Comparison of ENCODE assay signal across 10 cellular contexts in the genomic region with DNA sequence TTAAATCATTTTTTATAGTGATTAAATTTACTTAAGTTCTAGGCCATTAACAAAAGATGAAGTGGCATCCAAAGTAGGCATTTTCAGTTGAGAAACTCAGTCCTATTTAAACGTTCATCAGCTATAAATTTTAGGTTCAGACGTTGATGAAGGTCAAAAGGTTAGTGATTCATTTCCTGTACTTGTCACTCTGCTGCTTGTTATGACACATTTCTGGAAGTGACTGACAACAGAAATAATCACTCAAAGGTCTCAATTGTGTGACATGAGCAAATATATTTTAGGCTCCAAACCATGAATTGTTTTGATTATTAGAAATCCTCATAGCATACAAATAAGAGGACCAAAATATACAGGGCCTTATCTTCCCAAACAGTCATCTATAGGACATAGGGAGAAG. TPM values are rescaled to one million over a fixed set of nuclear protein-coding genes. Genes with fewer than 3 reads are reported as not detected.
A peak's percentile ranks its signal among the peaks of the same experiment; 100 is the strongest.
DNase-seq lines count a peak whose midpoint lies in the region; ATAC-seq, FAIRE-seq and TF ChIP-seq lines count a peak whose summit lies in the region.
"Had no signal": no experiment of that assay in that cellular context is flagged by ENCODE, and none has a peak within 500 bp of the region (broad histone marks: within the 10 kb centered on the region; RNA-seq: fewer than 3 reads in every experiment).

No MANE protein-coding gene starts in this region.

- peak; percentile 89 for FAIRE-seq in GM19239 (lab: Jason Lieb, UNC)

- intact Hi-C loops in upper lobe of right lung (cut with DNase I) (no loop called here), left ventricle myocardium superior (cut with micrococcal nuclease) (no loop called here)

- H3K4me1 ChIP-seq in upper lobe of right lung: no peaks in the 10 kb centered on the region
- H3K4me1 ChIP-seq: SJSA1 had no signal

- peak; percentile 84 for ATAC-seq in HG02938 (IDR thresholded peaks at IDR 0.05; ENCODE audit: unreplicated experiment)
- no peak for ATAC-seq in upper lobe of right lung
- ATAC-seq in left ventricle myocardium superior: no peak

- H3K36me3 ChIP-seq in upper lobe of right lung: no peaks in the 10 kb centered on the region
- H3K36me3 ChIP-seq: SJSA1 had no signal

- H3K4me3 ChIP-seq in upper lobe of right lung: no peak overlapping the region
- H3K4me3 ChIP-seq: SJSA1 had no signal

- H3K27me3 ChIP-seq in upper lobe of right lung: no peaks in the 10 kb centered on the region

- no peaks in the 10 kb centered on the region for H3K9me3 ChIP-seq in upper lobe of right lung
- H3K9me3 ChIP-seq: SJSA1 had no signal

- no peak overlapping the region for H3K27ac ChIP-seq in upper lobe of right lung
- H3K27ac ChIP-seq: SJSA1 had no signal

- no peak for TF ChIP-seq CTCF in upper lobe of right lung (IDR thresholded peaks at IDR 0.05)

- DNase-seq in COLO829 (ENCODE audit: low spot score) (peak; percentile 73), GM19239 (ENCODE audit: insufficient read length, low spot score) (peak; percentile 12), NOMO-1 (lab: John Stamatoyannopoulos, UW; ENCODE audit: unreplicated experiment in 2 of 2) (peak; percentile 26 to 69), upper lobe of right lung (no peak), left ventricle myocardium superior (no peak), hypothalamus (lab: John Stamatoyannopoulos, UW) (no peak), germinal center (ENCODE audit: low spot score) (no peak)
- DNase-seq: CD4-positive, alpha-beta memory T cell had no signal

RNA-seq across cellular contexts. Expression of gene EDNRB, which starts 10.3 kb away (rescaled TPM):
- 61.7 TPM for total RNA-seq in upper lobe of right lung
- 15.6 TPM for total RNA-seq in left ventricle myocardium superior
- total RNA-seq: CD4-positive, alpha-beta memory T cell; SJSA1 had no signal

Comparison
In these comparisons a context has a peak if more than half of its experiments do, and no peak if none do; other contexts are left out.
1. DNase-seq: peak in COLO829 (single experiment), GM19239 (single experiment) and NOMO-1 (2 of 2); none in upper lobe of right lung (single experiment), left ventricle myocardium superior (single experiment), hypothalamus (0 of 51) and germinal center (single experiment).